1 cellular context compared by ENCODE assay signal in the genomic region with DNA sequence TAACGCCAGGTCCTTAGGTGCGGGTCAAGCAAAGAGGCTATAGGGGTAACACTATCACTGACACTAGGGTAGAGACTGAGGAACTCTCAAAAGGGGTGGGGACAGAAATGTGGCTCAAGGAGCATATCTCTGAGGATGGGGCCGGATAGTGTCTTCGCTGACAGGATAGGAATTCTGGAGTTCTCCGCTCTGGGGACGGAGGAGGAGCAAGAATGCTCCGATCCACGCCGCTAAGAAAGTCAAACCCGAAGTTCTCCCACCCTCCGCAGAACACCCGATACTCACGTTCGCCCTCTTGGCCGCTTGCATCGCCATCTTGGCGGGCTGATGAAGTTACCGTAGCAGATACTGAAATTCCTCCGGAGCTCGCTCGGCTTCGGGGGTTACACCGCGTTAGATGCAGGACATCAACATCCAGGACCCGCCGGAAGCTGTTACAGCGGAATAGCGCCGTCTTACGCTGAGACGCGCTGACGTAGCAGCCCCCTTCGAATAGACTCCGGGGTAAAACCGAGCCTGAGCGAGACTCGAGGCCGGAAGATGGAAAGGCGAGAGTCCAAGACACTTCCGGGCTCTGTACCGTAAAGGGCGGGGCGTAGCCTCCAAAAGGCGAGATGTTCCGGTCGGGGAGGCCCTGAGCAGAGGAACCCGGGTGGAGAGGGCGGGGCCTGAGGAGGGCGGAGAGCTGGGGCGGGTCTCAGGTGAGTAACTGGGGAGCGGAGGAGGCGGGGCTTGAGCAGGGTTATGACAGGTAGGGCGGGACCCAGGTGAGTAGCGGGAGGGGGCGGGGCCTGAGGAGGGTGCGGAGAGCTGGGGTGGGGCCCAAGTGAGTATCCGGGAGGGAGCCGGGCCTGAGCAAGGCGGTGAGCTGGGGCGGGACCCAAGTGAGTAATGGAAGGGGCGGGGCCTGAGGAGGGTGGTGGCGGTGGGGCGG.
TF ChIP-seq lines count a peak whose summit lies in the region.

A gene with protein sequence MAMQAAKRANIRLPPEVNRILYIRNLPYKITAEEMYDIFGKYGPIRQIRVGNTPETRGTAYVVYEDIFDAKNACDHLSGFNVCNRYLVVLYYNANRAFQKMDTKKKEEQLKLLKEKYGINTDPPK (minus strand): TSS at position 412 of the 934 bp plus-strand sequence. CDS start 97 bp downstream, at position 315.

TF ChIP-seq in K562, 482 proteins besides CTCF, POLR2A, EP300 and RAD21 (continued from another document and continues in another):
- TF ChIP-seq, protein P1, sequence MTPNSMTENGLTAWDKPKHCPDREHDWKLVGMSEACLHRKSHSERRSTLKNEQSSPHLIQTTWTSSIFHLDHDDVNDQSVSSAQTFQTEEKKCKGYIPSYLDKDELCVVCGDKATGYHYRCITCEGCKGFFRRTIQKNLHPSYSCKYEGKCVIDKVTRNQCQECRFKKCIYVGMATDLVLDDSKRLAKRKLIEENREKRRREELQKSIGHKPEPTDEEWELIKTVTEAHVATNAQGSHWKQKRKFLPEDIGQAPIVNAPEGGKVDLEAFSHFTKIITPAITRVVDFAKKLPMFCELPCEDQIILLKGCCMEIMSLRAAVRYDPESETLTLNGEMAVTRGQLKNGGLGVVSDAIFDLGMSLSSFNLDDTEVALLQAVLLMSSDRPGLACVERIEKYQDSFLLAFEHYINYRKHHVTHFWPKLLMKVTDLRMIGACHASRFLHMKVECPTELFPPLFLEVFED (CRISPR knock-in tag; conservative IDR thresholded peaks at IDR 0.05), result 0 out of 2 replicates have a peak, but pooled peaks have one; percentile 7
- peak; percentile 65 for TF ChIP-seq ZNF316 (IDR thresholded peaks at IDR 0.05)
- peak; percentile 47; the same call in 1 of the 2 replicates for TF ChIP-seq BHLHE40 (IDR thresholded peaks at IDR 0.05; ENCODE audit: low read length)
- TF ChIP-seq, protein P2, sequence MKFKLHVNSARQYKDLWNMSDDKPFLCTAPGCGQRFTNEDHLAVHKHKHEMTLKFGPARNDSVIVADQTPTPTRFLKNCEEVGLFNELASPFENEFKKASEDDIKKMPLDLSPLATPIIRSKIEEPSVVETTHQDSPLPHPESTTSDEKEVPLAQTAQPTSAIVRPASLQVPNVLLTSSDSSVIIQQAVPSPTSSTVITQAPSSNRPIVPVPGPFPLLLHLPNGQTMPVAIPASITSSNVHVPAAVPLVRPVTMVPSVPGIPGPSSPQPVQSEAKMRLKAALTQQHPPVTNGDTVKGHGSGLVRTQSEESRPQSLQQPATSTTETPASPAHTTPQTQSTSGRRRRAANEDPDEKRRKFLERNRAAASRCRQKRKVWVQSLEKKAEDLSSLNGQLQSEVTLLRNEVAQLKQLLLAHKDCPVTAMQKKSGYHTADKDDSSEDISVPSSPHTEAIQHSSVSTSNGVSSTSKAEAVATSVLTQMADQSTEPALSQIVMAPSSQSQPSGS (CRISPR knock-in tag; IDR thresholded peaks at IDR 0.05), result no peak
- peak; percentile 50; the same call in 1 of the 2 replicates for TF ChIP-seq OTX1 (CRISPR knock-in tag; IDR thresholded peaks at IDR 0.05)
- peak; percentile 98 for TF ChIP-seq ETV1 (tag; conservative IDR thresholded peaks at IDR 0.05; ENCODE audit: low read depth)
- TF ChIP-seq ETV5 (CRISPR knock-in tag; IDR thresholded peaks at IDR 0.05; ENCODE audit: low read depth), result peak; percentile 95
- 0 out of 2 replicates have a peak, but pooled peaks have one; percentile 31 for TF ChIP-seq GTF2A2 (tag; IDR thresholded peaks at IDR 0.05)
- TF ChIP-seq NRF1 (conservative IDR thresholded peaks at IDR 0.05 in 1 of 2, IDR thresholded peaks at IDR 0.05 in 1 of 2), result peak; percentile 71 to 74
- peak; percentile 76; the same call in 1 of the 2 replicates for TF ChIP-seq CCAR2 (IDR thresholded peaks at IDR 0.05; ENCODE audit: low read depth, low read length)
- TF ChIP-seq RB1 (IDR thresholded peaks at IDR 0.05; ENCODE audit: low read depth), result peak; percentile 86
- no peak for TF ChIP-seq BCL6 (CRISPR knock-in tag; IDR thresholded peaks at IDR 0.05)
- peak; percentile 96 for TF ChIP-seq CREB1 (IDR thresholded peaks at IDR 0.05)
- TF ChIP-seq CREB1 (CRISPR knock-in tag; IDR thresholded peaks at IDR 0.05), result peak; percentile 98
- no peak for TF ChIP-seq U2AF2 (optimal IDR thresholded peaks at IDR 0.05; ENCODE audit: low read depth, low read length)
- TF ChIP-seq ZFX (CRISPR knock-in tag; IDR thresholded peaks at IDR 0.05), result no peak
- peak; percentile 99 for TF ChIP-seq NCOA1 (IDR thresholded peaks at IDR 0.05; ENCODE audit: low read depth)
- peak; percentile 98 for TF ChIP-seq ELF1 (tag; IDR thresholded peaks at IDR 0.05)
- TF ChIP-seq MEIS2 (IDR thresholded peaks at IDR 0.05; ENCODE audit: partially characterized antibody), result peak; percentile 47
- no peak for TF ChIP-seq SRSF9 (IDR thresholded peaks at IDR 0.05; ENCODE audit: borderline replicate concordance, low read depth, low read length)
- TF ChIP-seq, protein P3, sequence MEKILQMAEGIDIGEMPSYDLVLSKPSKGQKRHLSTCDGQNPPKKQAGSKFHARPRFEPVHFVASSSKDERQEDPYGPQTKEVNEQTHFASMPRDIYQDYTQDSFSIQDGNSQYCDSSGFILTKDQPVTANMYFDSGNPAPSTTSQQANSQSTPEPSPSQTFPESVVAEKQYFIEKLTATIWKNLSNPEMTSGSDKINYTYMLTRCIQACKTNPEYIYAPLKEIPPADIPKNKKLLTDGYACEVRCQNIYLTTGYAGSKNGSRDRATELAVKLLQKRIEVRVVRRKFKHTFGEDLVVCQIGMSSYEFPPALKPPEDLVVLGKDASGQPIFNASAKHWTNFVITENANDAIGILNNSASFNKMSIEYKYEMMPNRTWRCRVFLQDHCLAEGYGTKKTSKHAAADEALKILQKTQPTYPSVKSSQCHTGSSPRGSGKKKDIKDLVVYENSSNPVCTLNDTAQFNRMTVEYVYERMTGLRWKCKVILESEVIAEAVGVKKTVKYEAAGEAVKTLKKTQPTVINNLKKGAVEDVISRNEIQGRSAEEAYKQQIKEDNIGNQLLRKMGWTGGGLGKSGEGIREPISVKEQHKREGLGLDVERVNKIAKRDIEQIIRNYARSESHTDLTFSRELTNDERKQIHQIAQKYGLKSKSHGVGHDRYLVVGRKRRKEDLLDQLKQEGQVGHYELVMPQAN (IDR thresholded peaks at IDR 0.05; ENCODE audit: borderline replicate concordance), result peak; percentile 85
- TF ChIP-seq, protein P4, sequence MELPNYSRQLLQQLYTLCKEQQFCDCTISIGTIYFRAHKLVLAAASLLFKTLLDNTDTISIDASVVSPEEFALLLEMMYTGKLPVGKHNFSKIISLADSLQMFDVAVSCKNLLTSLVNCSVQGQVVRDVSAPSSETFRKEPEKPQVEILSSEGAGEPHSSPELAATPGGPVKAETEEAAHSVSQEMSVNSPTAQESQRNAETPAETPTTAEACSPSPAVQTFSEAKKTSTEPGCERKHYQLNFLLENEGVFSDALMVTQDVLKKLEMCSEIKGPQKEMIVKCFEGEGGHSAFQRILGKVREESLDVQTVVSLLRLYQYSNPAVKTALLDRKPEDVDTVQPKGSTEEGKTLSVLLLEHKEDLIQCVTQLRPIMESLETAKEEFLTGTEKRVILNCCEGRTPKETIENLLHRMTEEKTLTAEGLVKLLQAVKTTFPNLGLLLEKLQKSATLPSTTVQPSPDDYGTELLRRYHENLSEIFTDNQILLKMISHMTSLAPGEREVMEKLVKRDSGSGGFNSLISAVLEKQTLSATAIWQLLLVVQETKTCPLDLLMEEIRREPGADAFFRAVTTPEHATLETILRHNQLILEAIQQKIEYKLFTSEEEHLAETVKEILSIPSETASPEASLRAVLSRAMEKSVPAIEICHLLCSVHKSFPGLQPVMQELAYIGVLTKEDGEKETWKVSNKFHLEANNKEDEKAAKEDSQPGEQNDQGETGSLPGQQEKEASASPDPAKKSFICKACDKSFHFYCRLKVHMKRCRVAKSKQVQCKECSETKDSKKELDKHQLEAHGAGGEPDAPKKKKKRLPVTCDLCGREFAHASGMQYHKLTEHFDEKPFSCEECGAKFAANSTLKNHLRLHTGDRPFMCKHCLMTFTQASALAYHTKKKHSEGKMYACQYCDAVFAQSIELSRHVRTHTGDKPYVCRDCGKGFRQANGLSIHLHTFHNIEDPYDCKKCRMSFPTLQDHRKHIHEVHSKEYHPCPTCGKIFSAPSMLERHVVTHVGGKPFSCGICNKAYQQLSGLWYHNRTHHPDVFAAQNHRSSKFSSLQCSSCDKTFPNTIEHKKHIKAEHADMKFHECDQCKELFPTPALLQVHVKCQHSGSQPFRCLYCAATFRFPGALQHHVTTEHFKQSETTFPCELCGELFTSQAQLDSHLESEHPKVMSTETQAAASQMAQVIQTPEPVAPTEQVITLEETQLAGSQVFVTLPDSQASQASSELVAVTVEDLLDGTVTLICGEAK (IDR thresholded peaks at IDR 0.05), result peak; percentile 99
- TF ChIP-seq, protein P4 (CRISPR knock-in tag; IDR thresholded peaks at IDR 0.05), result no peak
- peak; percentile 48; the same call in 1 of the 2 replicates for TF ChIP-seq TCF7 (IDR thresholded peaks at IDR 0.05; ENCODE audit: borderline replicate concordance)
- TF ChIP-seq FOXK2 (conservative IDR thresholded peaks at IDR 0.05 in 1 of 2, IDR thresholded peaks at IDR 0.05 in 1 of 2; ENCODE audit: low read depth in 2 of 2), result peak; percentile 98 to 99
- TF ChIP-seq POLR3G (IDR thresholded peaks at IDR 0.05; ENCODE audit: extremely low read depth, insufficient read length, insufficient replicate concordance), result no peak
- TF ChIP-seq TOE1 (IDR thresholded peaks at IDR 0.05; ENCODE audit: borderline replicate concordance), result peak; percentile 90
- TF ChIP-seq TOE1 (CRISPR knock-in tag; IDR thresholded peaks at IDR 0.05; ENCODE audit: borderline replicate concordance, low read depth), result no peak
- no peak for TF ChIP-seq CBFB (CRISPR knock-in tag; IDR thresholded peaks at IDR 0.05)
- TF ChIP-seq, protein P5, sequence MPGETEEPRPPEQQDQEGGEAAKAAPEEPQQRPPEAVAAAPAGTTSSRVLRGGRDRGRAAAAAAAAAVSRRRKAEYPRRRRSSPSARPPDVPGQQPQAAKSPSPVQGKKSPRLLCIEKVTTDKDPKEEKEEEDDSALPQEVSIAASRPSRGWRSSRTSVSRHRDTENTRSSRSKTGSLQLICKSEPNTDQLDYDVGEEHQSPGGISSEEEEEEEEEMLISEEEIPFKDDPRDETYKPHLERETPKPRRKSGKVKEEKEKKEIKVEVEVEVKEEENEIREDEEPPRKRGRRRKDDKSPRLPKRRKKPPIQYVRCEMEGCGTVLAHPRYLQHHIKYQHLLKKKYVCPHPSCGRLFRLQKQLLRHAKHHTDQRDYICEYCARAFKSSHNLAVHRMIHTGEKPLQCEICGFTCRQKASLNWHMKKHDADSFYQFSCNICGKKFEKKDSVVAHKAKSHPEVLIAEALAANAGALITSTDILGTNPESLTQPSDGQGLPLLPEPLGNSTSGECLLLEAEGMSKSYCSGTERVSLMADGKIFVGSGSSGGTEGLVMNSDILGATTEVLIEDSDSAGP (CRISPR knock-in tag; IDR thresholded peaks at IDR 0.05), result no peak
- TF ChIP-seq KLF13 (tag; IDR thresholded peaks at IDR 0.05; ENCODE audit: borderline replicate concordance, low read depth), result peak; percentile 60; the same call in 1 of the 2 replicates
- peak; percentile 99 for TF ChIP-seq CREM (IDR thresholded peaks at IDR 0.05; ENCODE audit: low read depth)
- 0 out of 2 replicates have a peak, but pooled peaks have one; percentile 36 for TF ChIP-seq MEF2A (IDR thresholded peaks at IDR 0.05; ENCODE audit: control insufficient read depth, low read depth, low read length)
- no peak for TF ChIP-seq E2F3 (CRISPR knock-in tag; IDR thresholded peaks at IDR 0.05)
- no peak for TF ChIP-seq ZNF780A (CRISPR knock-in tag; IDR thresholded peaks at IDR 0.05)
- TF ChIP-seq SREBF2 (CRISPR knock-in tag; IDR thresholded peaks at IDR 0.05), result no peak
- TF ChIP-seq RCOR1 (IDR thresholded peaks at IDR 0.05; ENCODE audit: borderline replicate concordance in 1 of 2, low read depth in 2 of 2, low read length in 2 of 2), result peak; percentile 53 to 93
- TF ChIP-seq, protein P6, sequence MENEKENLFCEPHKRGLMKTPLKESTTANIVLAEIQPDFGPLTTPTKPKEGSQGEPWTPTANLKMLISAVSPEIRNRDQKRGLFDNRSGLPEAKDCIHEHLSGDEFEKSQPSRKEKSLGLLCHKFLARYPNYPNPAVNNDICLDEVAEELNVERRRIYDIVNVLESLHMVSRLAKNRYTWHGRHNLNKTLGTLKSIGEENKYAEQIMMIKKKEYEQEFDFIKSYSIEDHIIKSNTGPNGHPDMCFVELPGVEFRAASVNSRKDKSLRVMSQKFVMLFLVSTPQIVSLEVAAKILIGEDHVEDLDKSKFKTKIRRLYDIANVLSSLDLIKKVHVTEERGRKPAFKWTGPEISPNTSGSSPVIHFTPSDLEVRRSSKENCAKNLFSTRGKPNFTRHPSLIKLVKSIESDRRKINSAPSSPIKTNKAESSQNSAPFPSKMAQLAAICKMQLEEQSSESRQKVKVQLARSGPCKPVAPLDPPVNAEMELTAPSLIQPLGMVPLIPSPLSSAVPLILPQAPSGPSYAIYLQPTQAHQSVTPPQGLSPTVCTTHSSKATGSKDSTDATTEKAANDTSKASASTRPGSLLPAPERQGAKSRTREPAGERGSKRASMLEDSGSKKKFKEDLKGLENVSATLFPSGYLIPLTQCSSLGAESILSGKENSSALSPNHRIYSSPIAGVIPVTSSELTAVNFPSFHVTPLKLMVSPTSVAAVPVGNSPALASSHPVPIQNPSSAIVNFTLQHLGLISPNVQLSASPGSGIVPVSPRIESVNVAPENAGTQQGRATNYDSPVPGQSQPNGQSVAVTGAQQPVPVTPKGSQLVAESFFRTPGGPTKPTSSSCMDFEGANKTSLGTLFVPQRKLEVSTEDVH (IDR thresholded peaks at IDR 0.05; ENCODE audit: low read depth, partially characterized antibody), result peak; percentile 96
- TF ChIP-seq ZFP30 (CRISPR knock-in tag; IDR thresholded peaks at IDR 0.05; ENCODE audit: borderline replicate concordance), result no peak
- peak; percentile 32 to 89; a peak in 2 of 4 replicates for TF ChIP-seq TEAD1 (CRISPR knock-in tag; IDR thresholded peaks at IDR 0.05)
- peak; percentile 82; the same call in 1 of the 2 replicates for TF ChIP-seq GTF2F1 (IDR thresholded peaks at IDR 0.05; ENCODE audit: low read depth, low read length)
